ENCODE assay signal across 1 cellular context in the genomic region with DNA sequence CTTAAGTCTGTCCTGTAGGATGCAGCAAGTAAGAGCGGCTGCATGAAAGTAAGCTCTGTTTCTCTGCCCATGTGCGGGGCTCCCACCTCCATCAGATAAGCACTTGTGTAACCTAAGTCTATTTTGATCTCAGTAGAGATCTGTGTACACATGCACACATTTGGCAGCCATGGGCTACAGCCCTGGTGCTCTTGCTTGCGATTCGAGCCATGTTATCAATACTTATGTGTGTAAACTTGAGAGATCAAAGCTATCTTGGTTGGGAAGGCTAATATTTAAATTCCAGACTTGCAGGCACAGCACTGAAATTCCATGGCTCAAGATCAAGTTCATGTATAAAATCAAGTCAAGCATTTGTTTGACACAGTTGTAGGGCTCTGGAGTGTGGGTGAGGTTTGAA.
TF ChIP-seq lines count a peak whose summit lies in the region.

No MANE protein-coding gene starts in this region.

TF ChIP-seq in HepG2, 621 proteins besides CTCF, POLR2A, EP300 and RAD21 (continued from another document and continues in another):
- TF ChIP-seq, protein P1, sequence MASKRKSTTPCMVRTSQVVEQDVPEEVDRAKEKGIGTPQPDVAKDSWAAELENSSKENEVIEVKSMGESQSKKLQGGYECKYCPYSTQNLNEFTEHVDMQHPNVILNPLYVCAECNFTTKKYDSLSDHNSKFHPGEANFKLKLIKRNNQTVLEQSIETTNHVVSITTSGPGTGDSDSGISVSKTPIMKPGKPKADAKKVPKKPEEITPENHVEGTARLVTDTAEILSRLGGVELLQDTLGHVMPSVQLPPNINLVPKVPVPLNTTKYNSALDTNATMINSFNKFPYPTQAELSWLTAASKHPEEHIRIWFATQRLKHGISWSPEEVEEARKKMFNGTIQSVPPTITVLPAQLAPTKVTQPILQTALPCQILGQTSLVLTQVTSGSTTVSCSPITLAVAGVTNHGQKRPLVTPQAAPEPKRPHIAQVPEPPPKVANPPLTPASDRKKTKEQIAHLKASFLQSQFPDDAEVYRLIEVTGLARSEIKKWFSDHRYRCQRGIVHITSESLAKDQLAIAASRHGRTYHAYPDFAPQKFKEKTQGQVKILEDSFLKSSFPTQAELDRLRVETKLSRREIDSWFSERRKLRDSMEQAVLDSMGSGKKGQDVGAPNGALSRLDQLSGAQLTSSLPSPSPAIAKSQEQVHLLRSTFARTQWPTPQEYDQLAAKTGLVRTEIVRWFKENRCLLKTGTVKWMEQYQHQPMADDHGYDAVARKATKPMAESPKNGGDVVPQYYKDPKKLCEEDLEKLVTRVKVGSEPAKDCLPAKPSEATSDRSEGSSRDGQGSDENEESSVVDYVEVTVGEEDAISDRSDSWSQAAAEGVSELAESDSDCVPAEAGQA (IDR thresholded peaks at IDR 0.05; ENCODE audit: low read depth), result no peak
- TF ChIP-seq, protein P1 (CRISPR knock-in tag; IDR thresholded peaks at IDR 0.05; ENCODE audit: borderline replicate concordance), result peak; percentile 43; the same call in 1 of the 2 replicates
- TF ChIP-seq, protein P2, sequence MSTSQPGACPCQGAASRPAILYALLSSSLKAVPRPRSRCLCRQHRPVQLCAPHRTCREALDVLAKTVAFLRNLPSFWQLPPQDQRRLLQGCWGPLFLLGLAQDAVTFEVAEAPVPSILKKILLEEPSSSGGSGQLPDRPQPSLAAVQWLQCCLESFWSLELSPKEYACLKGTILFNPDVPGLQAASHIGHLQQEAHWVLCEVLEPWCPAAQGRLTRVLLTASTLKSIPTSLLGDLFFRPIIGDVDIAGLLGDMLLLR (CRISPR knock-in tag; IDR thresholded peaks at IDR 0.05), result peak; percentile 48; the same call in 1 of the 2 replicates
- TF ChIP-seq RXRA (CRISPR knock-in tag; IDR thresholded peaks at IDR 0.05), result peak; percentile 97
- TF ChIP-seq ZNF232 (CRISPR knock-in tag; IDR thresholded peaks at IDR 0.05; ENCODE audit: borderline replicate concordance), result peak; percentile 56; the same call in 1 of the 2 replicates
- peak; percentile 90; the same call in 1 of the 2 replicates for TF ChIP-seq SNAPC2 (CRISPR knock-in tag; IDR thresholded peaks at IDR 0.05)
- peak; percentile 60; the same call in 1 of the 2 replicates for TF ChIP-seq NR2C2 (CRISPR knock-in tag; IDR thresholded peaks at IDR 0.05; ENCODE audit: borderline replicate concordance)
- TF ChIP-seq, protein P3, sequence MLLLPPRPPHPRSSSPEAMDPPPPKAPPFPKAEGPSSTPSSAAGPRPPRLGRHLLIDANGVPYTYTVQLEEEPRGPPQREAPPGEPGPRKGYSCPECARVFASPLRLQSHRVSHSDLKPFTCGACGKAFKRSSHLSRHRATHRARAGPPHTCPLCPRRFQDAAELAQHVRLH (CRISPR knock-in tag; IDR thresholded peaks at IDR 0.05; ENCODE audit: borderline replicate concordance, low read depth), result 0 out of 2 replicates have a peak, but pooled peaks have one; percentile 23
- 0 out of 2 replicates have a peak, but pooled peaks have one; percentile 39 for TF ChIP-seq ZNF563 (CRISPR knock-in tag; IDR thresholded peaks at IDR 0.05)
- TF ChIP-seq, protein P4, sequence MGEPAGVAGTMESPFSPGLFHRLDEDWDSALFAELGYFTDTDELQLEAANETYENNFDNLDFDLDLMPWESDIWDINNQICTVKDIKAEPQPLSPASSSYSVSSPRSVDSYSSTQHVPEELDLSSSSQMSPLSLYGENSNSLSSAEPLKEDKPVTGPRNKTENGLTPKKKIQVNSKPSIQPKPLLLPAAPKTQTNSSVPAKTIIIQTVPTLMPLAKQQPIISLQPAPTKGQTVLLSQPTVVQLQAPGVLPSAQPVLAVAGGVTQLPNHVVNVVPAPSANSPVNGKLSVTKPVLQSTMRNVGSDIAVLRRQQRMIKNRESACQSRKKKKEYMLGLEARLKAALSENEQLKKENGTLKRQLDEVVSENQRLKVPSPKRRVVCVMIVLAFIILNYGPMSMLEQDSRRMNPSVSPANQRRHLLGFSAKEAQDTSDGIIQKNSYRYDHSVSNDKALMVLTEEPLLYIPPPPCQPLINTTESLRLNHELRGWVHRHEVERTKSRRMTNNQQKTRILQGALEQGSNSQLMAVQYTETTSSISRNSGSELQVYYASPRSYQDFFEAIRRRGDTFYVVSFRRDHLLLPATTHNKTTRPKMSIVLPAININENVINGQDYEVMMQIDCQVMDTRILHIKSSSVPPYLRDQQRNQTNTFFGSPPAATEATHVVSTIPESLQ (CRISPR knock-in tag; conservative IDR thresholded peaks at IDR 0.05), result no peak
- 0 out of 2 replicates have a peak, but pooled peaks have one; percentile 39 for TF ChIP-seq ZNF12 (CRISPR knock-in tag; IDR thresholded peaks at IDR 0.05)
- TF ChIP-seq, protein P5, sequence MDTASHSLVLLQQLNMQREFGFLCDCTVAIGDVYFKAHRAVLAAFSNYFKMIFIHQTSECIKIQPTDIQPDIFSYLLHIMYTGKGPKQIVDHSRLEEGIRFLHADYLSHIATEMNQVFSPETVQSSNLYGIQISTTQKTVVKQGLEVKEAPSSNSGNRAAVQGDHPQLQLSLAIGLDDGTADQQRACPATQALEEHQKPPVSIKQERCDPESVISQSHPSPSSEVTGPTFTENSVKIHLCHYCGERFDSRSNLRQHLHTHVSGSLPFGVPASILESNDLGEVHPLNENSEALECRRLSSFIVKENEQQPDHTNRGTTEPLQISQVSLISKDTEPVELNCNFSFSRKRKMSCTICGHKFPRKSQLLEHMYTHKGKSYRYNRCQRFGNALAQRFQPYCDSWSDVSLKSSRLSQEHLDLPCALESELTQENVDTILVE (CRISPR knock-in tag; IDR thresholded peaks at IDR 0.05), result peak; percentile 84; the same call in 1 of the 2 replicates
- peak; percentile 53; the same call in 1 of the 2 replicates for TF ChIP-seq MEIS1 (CRISPR knock-in tag; IDR thresholded peaks at IDR 0.05; ENCODE audit: borderline replicate concordance)
- no peak; the same call in 1 of the 2 replicates for TF ChIP-seq ZBTB7A (CRISPR knock-in tag; IDR thresholded peaks at IDR 0.05)
- TF ChIP-seq, protein P6, sequence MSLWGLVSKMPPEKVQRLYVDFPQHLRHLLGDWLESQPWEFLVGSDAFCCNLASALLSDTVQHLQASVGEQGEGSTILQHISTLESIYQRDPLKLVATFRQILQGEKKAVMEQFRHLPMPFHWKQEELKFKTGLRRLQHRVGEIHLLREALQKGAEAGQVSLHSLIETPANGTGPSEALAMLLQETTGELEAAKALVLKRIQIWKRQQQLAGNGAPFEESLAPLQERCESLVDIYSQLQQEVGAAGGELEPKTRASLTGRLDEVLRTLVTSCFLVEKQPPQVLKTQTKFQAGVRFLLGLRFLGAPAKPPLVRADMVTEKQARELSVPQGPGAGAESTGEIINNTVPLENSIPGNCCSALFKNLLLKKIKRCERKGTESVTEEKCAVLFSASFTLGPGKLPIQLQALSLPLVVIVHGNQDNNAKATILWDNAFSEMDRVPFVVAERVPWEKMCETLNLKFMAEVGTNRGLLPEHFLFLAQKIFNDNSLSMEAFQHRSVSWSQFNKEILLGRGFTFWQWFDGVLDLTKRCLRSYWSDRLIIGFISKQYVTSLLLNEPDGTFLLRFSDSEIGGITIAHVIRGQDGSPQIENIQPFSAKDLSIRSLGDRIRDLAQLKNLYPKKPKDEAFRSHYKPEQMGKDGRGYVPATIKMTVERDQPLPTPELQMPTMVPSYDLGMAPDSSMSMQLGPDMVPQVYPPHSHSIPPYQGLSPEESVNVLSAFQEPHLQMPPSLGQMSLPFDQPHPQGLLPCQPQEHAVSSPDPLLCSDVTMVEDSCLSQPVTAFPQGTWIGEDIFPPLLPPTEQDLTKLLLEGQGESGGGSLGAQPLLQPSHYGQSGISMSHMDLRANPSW (CRISPR knock-in tag; IDR thresholded peaks at IDR 0.05; ENCODE audit: borderline replicate concordance), result peak; percentile 45; the same call in 1 of the 2 replicates
- TF ChIP-seq ZNF431 (CRISPR knock-in tag; IDR thresholded peaks at IDR 0.05; ENCODE audit: borderline replicate concordance, low read depth), result no peak
- TF ChIP-seq STAT5B (CRISPR knock-in tag; IDR thresholded peaks at IDR 0.05), result 0 out of 2 replicates have a peak, but pooled peaks have one; percentile 24
- peak; percentile 89 for TF ChIP-seq HNF4A (CRISPR knock-in tag; IDR thresholded peaks at IDR 0.05)
- TF ChIP-seq, protein P7, sequence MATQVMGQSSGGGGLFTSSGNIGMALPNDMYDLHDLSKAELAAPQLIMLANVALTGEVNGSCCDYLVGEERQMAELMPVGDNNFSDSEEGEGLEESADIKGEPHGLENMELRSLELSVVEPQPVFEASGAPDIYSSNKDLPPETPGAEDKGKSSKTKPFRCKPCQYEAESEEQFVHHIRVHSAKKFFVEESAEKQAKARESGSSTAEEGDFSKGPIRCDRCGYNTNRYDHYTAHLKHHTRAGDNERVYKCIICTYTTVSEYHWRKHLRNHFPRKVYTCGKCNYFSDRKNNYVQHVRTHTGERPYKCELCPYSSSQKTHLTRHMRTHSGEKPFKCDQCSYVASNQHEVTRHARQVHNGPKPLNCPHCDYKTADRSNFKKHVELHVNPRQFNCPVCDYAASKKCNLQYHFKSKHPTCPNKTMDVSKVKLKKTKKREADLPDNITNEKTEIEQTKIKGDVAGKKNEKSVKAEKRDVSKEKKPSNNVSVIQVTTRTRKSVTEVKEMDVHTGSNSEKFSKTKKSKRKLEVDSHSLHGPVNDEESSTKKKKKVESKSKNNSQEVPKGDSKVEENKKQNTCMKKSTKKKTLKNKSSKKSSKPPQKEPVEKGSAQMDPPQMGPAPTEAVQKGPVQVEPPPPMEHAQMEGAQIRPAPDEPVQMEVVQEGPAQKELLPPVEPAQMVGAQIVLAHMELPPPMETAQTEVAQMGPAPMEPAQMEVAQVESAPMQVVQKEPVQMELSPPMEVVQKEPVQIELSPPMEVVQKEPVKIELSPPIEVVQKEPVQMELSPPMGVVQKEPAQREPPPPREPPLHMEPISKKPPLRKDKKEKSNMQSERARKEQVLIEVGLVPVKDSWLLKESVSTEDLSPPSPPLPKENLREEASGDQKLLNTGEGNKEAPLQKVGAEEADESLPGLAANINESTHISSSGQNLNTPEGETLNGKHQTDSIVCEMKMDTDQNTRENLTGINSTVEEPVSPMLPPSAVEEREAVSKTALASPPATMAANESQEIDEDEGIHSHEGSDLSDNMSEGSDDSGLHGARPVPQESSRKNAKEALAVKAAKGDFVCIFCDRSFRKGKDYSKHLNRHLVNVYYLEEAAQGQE (IDR thresholded peaks at IDR 0.05; ENCODE audit: borderline replicate concordance in 1 of 2, low read depth in 1 of 2, low read length in 2 of 2), result peak in 1 of 2 experiments; percentile 81; a peak in 2 of 4 replicates
- peak; percentile 76 for TF ChIP-seq ZNF781 (CRISPR knock-in tag; IDR thresholded peaks at IDR 0.05; ENCODE audit: borderline replicate concordance, not compliant biosample characterization)
- peak; percentile 81; the same call in 1 of the 2 replicates for TF ChIP-seq ELF3 (CRISPR knock-in tag; IDR thresholded peaks at IDR 0.05)
- TF ChIP-seq ZNF160 (CRISPR knock-in tag; IDR thresholded peaks at IDR 0.05), result peak; percentile 34; the same call in 1 of the 2 replicates
- TF ChIP-seq JDP2 (CRISPR knock-in tag; IDR thresholded peaks at IDR 0.05; ENCODE audit: borderline replicate concordance), result peak; percentile 64; the same call in 1 of the 2 replicates
- peak; percentile 94 for TF ChIP-seq SP5 (CRISPR knock-in tag; IDR thresholded peaks at IDR 0.05; ENCODE audit: borderline replicate concordance, low read depth)
- peak; percentile 99 for TF ChIP-seq BCL6 (CRISPR knock-in tag; IDR thresholded peaks at IDR 0.05)
- TF ChIP-seq HOXA7 (CRISPR knock-in tag; IDR thresholded peaks at IDR 0.05), result no peak
- TF ChIP-seq ETV5 (CRISPR knock-in tag; IDR thresholded peaks at IDR 0.05; ENCODE audit: borderline replicate concordance), result peak; percentile 83
- TF ChIP-seq, protein P8, sequence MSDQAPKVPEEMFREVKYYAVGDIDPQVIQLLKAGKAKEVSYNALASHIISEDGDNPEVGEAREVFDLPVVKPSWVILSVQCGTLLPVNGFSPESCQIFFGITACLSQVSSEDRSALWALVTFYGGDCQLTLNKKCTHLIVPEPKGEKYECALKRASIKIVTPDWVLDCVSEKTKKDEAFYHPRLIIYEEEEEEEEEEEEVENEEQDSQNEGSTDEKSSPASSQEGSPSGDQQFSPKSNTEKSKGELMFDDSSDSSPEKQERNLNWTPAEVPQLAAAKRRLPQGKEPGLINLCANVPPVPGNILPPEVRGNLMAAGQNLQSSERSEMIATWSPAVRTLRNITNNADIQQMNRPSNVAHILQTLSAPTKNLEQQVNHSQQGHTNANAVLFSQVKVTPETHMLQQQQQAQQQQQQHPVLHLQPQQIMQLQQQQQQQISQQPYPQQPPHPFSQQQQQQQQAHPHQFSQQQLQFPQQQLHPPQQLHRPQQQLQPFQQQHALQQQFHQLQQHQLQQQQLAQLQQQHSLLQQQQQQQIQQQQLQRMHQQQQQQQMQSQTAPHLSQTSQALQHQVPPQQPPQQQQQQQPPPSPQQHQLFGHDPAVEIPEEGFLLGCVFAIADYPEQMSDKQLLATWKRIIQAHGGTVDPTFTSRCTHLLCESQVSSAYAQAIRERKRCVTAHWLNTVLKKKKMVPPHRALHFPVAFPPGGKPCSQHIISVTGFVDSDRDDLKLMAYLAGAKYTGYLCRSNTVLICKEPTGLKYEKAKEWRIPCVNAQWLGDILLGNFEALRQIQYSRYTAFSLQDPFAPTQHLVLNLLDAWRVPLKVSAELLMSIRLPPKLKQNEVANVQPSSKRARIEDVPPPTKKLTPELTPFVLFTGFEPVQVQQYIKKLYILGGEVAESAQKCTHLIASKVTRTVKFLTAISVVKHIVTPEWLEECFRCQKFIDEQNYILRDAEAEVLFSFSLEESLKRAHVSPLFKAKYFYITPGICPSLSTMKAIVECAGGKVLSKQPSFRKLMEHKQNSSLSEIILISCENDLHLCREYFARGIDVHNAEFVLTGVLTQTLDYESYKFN (CRISPR knock-in tag; conservative IDR thresholded peaks at IDR 0.05), result peak; percentile 84
- TF ChIP-seq FOXA3 (CRISPR knock-in tag; IDR thresholded peaks at IDR 0.05), result peak; percentile 99
- TF ChIP-seq KLF15 (CRISPR knock-in tag; IDR thresholded peaks at IDR 0.05; ENCODE audit: borderline replicate concordance), result no peak
- peak; percentile 82; the same call in 1 of the 2 replicates for TF ChIP-seq ZNF788 (CRISPR knock-in tag; IDR thresholded peaks at IDR 0.05; ENCODE audit: borderline replicate concordance)
- peak; percentile 89; the same call in 1 of the 2 replicates for TF ChIP-seq ERF (CRISPR knock-in tag; IDR thresholded peaks at IDR 0.05)
- peak; percentile 40; the same call in 1 of the 2 replicates for TF ChIP-seq ZNF564 (CRISPR knock-in tag; IDR thresholded peaks at IDR 0.05)
- TF ChIP-seq ZNF441 (CRISPR knock-in tag; IDR thresholded peaks at IDR 0.05; ENCODE audit: borderline replicate concordance), result 0 out of 2 replicates have a peak, but pooled peaks have one; percentile 29
- peak; percentile 16; the same call in 1 of the 2 replicates for TF ChIP-seq NFYC (CRISPR knock-in tag; IDR thresholded peaks at IDR 0.05)
- TF ChIP-seq ZNF782 (CRISPR knock-in tag; IDR thresholded peaks at IDR 0.05; ENCODE audit: borderline replicate concordance), result no peak
